9 cellular contexts compared by ENCODE assay signal in the genomic region with DNA sequence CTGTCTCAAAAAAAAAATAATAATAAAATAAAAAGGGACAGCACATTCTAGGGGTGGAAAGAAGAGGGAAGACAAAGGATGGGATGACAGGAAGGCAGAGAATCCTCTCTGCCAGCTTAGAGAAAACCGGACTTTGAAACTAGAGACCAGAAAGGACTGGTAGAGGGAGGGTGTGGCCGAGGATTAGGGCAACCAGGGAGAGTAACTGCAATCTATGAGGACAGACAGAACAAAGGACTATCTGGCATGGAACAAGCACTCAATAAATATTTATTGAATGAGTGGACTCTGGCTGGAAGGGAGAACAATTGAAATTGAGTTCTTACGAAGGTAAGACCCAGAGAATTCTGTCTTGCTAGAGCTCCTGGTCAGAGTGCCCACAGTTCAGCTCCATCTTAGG. TPM values are rescaled to one million over a fixed set of nuclear protein-coding genes. Genes with fewer than 3 reads are reported as not detected.
DNase-seq lines count a peak whose midpoint lies in the region; ATAC-seq lines count a peak whose summit lies in the region.
"Had no signal": no experiment of that assay in that cellular context is flagged by ENCODE, and none has a peak within 500 bp of the region (broad histone marks: within the 10 kb centered on the region; RNA-seq: fewer than 3 reads in every experiment).

No MANE protein-coding gene starts in this region.

- H3K4me1 Mint-ChIP-seq in activated CD4-positive, alpha-beta memory T cell treated with anti-CD3 and anti-CD28 coated beads for 36 hours (ENCODE audit: low read depth) = peaks cover 45% of the 10 kb centered on the region
- peaks cover 63% of the 10 kb centered on the region for H3K4me1 Mint-ChIP-seq in stimulated activated effector memory CD8-positive, alpha-beta T cell treated with anti-CD3 and anti-CD28 coated beads, Interleukin-12 subunit alpha, Interleukin-12 subunit beta, amount 100 ng/mL, for 72 hours

- H3K36me3 ChIP-seq in iPS-18a (ENCODE audit: control insufficient read depth, low read depth, low read length) = peaks cover 42% of the 10 kb centered on the region

- H3K9me3 Mint-ChIP-seq in activated CD4-positive, alpha-beta memory T cell treated with anti-CD3 and anti-CD28 coated beads for 36 hours = no peaks in the 10 kb centered on the region
- H3K9me3 Mint-ChIP-seq in stimulated activated effector memory CD8-positive, alpha-beta T cell treated with anti-CD3 and anti-CD28 coated beads, Interleukin-12 subunit alpha, Interleukin-12 subunit beta, amount 100 ng/mL, for 72 hours = no peaks in the 10 kb centered on the region

- no peaks in the 10 kb centered on the region for H3K27me3 Mint-ChIP-seq in activated CD4-positive, alpha-beta memory T cell treated with anti-CD3 and anti-CD28 coated beads for 36 hours

- CTCF ChIA-PET in activated CD4-positive, alpha-beta memory T cell treated with anti-CD3 and anti-CD28 coated beads for 36 hours (lab: Charles Lee) = interaction anchor here (2.8 to 6.2 kb wide), 4 partner anchors 10 to 99 kb away, joined by 10 to 82 read pairs (median 40); partner anchors contain the start of genes CREB3 and TLN1

- no peak for ATAC-seq in stimulated activated effector memory CD8-positive, alpha-beta T cell treated with anti-CD3 and anti-CD28 coated beads, Interleukin-12 subunit alpha, Interleukin-12 subunit beta, amount 100 ng/mL, for 72 hours

- H3K27ac ChIP-seq in iPS-18a (ENCODE audit: low read length) = no peak overlapping the region

- intact Hi-C loops in activated CD4-positive, alpha-beta memory T cell treated with anti-CD3 and anti-CD28 coated beads for 36 hours (cut with micrococcal nuclease) = no loop called here

- H3K27me3 ChIP-seq in iPS-18a (ENCODE audit: control insufficient read depth, insufficient read depth, low read length) = no peaks in the 10 kb centered on the region

- peak overlapping the region; percentile 86 for H3K4me3 ChIP-seq in iPS-18a (ENCODE audit: low read length)

- peaks cover 4% of the 10 kb centered on the region for H3K4me1 ChIP-seq in iPS-18a (ENCODE audit: control insufficient read depth, low read depth, low read length)

- H3K9ac ChIP-seq in iPS-18a (ENCODE audit: low read length) = no peak overlapping the region

- peak overlapping the region; percentile 84 for H3K4me3 Mint-ChIP-seq in activated CD4-positive, alpha-beta memory T cell treated with anti-CD3 and anti-CD28 coated beads for 36 hours
- peak overlapping the region; percentile 93 for H3K4me3 Mint-ChIP-seq in stimulated activated effector memory CD8-positive, alpha-beta T cell treated with anti-CD3 and anti-CD28 coated beads, Interleukin-12 subunit alpha, Interleukin-12 subunit beta, amount 100 ng/mL, for 72 hours

- POLR2A ChIA-PET in activated CD4-positive, alpha-beta memory T cell treated with anti-CD3 and anti-CD28 coated beads for 36 hours (lab: Charles Lee) = interaction anchor here (0.7 kb wide), 1 partner anchor 9 kb away, joined by 3 read pairs; no protein-coding TSS in a partner anchor

- no peak overlapping the region for H3K27ac Mint-ChIP-seq in activated CD4-positive, alpha-beta memory T cell treated with anti-CD3 and anti-CD28 coated beads for 36 hours
- peak overlapping the region; percentile 93 for H3K27ac Mint-ChIP-seq in stimulated activated effector memory CD8-positive, alpha-beta T cell treated with anti-CD3 and anti-CD28 coated beads, Interleukin-12 subunit alpha, Interleukin-12 subunit beta, amount 100 ng/mL, for 72 hours

- H3K9me3 ChIP-seq in iPS-18a (ENCODE audit: control insufficient read depth, low read depth, low read length) = no peaks in the 10 kb centered on the region

- peaks cover 21% of the 10 kb centered on the region for H3K36me3 Mint-ChIP-seq in activated CD4-positive, alpha-beta memory T cell treated with anti-CD3 and anti-CD28 coated beads for 36 hours
- H3K36me3 Mint-ChIP-seq in stimulated activated effector memory CD8-positive, alpha-beta T cell treated with anti-CD3 and anti-CD28 coated beads, Interleukin-12 subunit alpha, Interleukin-12 subunit beta, amount 100 ng/mL, for 72 hours = peaks cover 65% of the 10 kb centered on the region

- DNase-seq in NCI-H82 (lab: John Stamatoyannopoulos, UW) = peak; percentile 3
- no peak for DNase-seq in NCI-H82 treated with DMSO at 0.1 percent for 48 hours (lab: John Stamatoyannopoulos, UW; ENCODE audit: unreplicated experiment)
- DNase-seq in activated CD4-positive, alpha-beta memory T cell treated with anti-CD3 and anti-CD28 coated beads for 36 hours = no peak
- no peak for DNase-seq in stimulated activated effector memory CD8-positive, alpha-beta T cell treated with anti-CD3 and anti-CD28 coated beads, Interleukin-12 subunit alpha, Interleukin-12 subunit beta, amount 100 ng/mL, for 72 hours (ENCODE audit: low spot score in 2 of 2)
- no peak for DNase-seq in anterior cingulate cortex (lab: John Stamatoyannopoulos, UW)
- DNase-seq in EL = no peak
- no peak for DNase-seq in cerebellum (ENCODE audit: low spot score)
- DNase-seq: C1 segment of cervical spinal cord had no signal

RNA-seq across cellular contexts. Expression of gene GBA2, which starts 2.4 kb away (rescaled TPM):
- 10 to 100 TPM; 30.4 to 30.7 TPM for total RNA-seq in activated CD4-positive, alpha-beta memory T cell treated with anti-CD3 and anti-CD28 coated beads for 36 hours
- 56.0 TPM for total RNA-seq in cerebellum

RNA-seq across cellular contexts. Expression of gene RGP1, which starts 2.5 kb away (rescaled TPM):
- total RNA-seq in activated CD4-positive, alpha-beta memory T cell treated with anti-CD3 and anti-CD28 coated beads for 36 hours = 10 to 100 TPM; 17.4 to 18.0 TPM
- total RNA-seq in cerebellum = 16.4 TPM

RNA-seq across cellular contexts. Expression of gene MSMP, which starts 7.5 kb away (rescaled TPM):
- total RNA-seq in activated CD4-positive, alpha-beta memory T cell treated with anti-CD3 and anti-CD28 coated beads for 36 hours = not detected
- total RNA-seq in cerebellum = not detected

RNA-seq across cellular contexts. Expression of gene CREB3, which starts 14.1 kb away (rescaled TPM):
- total RNA-seq in activated CD4-positive, alpha-beta memory T cell treated with anti-CD3 and anti-CD28 coated beads for 36 hours = 10 to 100 TPM; 27.7 to 29.9 TPM
- total RNA-seq in cerebellum = 23.5 TPM

RNA-seq across cellular contexts. Expression of gene TLN1, which starts 14.6 kb away (rescaled TPM):
- total RNA-seq in activated CD4-positive, alpha-beta memory T cell treated with anti-CD3 and anti-CD28 coated beads for 36 hours = 100 to 1,000 TPM; 285 to 287 TPM
- 29.4 TPM for total RNA-seq in cerebellum
